ENCODE assay signal across 10 cellular contexts in the genomic region with DNA sequence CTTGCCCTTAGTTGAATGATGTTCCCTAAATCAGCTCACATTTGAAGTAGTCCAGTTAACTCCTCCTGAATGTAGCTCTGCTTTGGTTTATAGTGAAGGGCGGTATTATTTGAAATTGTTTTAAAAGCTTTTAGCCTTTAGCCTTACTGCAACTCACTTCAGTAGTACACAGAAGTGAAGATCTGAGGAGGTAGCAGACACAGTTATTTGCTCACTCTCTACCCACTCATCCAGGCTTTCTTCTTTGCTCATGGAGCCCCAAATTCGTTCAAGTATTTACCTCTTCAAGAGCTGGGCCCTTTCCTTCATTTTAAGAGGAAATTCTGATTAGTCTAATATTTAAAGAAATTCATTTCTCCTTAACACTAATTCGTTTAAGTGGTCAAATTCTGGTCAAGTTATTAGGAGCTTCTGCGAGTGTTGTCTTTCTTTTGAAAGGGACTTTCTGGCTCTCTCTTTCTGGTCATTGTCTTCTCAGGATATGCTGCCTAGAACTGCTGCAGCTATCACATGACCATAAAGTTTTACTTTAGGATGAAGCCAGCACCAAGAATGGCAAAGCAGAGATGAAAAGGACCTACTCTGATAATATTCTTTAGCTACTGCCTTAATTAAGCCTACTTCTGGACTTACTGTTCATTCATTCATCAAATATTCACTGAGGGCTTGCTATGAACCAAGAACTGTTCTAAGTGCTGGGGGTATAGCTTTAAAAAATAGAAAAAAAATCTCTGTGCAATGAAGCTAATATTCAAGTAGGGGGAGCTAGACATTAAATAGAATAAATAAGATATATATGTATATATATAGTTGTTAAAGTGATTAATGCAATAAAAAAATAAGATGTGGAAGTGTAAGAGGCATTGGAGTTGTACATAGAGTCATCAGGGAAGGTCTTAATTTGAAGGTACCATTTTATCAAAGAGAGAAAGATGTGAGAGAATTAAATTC.
DNase-seq lines count a peak whose midpoint lies in the region; ATAC-seq and TF ChIP-seq lines count a peak whose summit lies in the region.
"Had no signal": no experiment of that assay in that cellular context is flagged by ENCODE, and none has a peak within 500 bp of the region (broad histone marks: within the 10 kb centered on the region; RNA-seq: fewer than 3 reads in every experiment).

No MANE protein-coding gene starts in this region.

- no peaks in the 10 kb centered on the region for H3K79me2 ChIP-seq in fibroblast of lung (ENCODE audit: control insufficient read depth, insufficient read depth, low read length)

- H3K4me1 ChIP-seq in Peyer's patch (no peaks in the 10 kb centered on the region), fibroblast of lung (ENCODE audit: control insufficient read depth, extremely low read depth, insufficient read depth, low read length) (peaks cover 2% of the 10 kb centered on the region)

- peak overlapping the region; percentile 24 for H2AFZ ChIP-seq in fibroblast of lung (ENCODE audit: low read length)

- H3K4me3 ChIP-seq in Peyer's patch: no peak overlapping the region
- no peak overlapping the region for H3K4me3 ChIP-seq in fibroblast of lung (replicated peaks in 1 of 4; ENCODE audit: control extremely low read depth in 1 of 4, insufficient read depth in 1 of 4, low read depth in 3 of 4, low read length in 4 of 4)

- DNase-seq in AML-193 (lab: John Stamatoyannopoulos, UW) (peak; percentile 61 to 67), Peyer's patch (no peak), fibroblast of lung (ENCODE audit: low read depth in 2 of 2) (peak in 1 of 2 donors; percentile 54), iPS-NIHi11 (ENCODE audit: low spot score) (no peak), inferior parietal cortex (ENCODE audit: extremely low spot score) (no peak), NCI-H2196 treated with DMSO at 0.1 percent for 48 hours (lab: John Stamatoyannopoulos, UW; ENCODE audit: unreplicated experiment) (no peak)
- no peak for DNase-seq in activated CD8-positive, alpha-beta memory T cell treated with anti-CD3 and anti-CD28 coated beads, Interleukin-2, amount 50 U/mL, for 4 hours
- DNase-seq: activated T-cell treated with anti-CD3 and anti-CD28 coated beads, Interleukin-2, amount 50 U/mL, for 4 hours; NCI-H510A treated with DMSO at 0.1 percent for 48 hours had no signal

- H3K27ac ChIP-seq in Peyer's patch: no peak overlapping the region
- H3K27ac ChIP-seq in fibroblast of lung (ENCODE audit: insufficient read depth, low read length): no peak overlapping the region

- TF ChIP-seq POLR2A in Peyer's patch (IDR thresholded peaks at IDR 0.05): no peak

- H3K27me3 ChIP-seq in Peyer's patch (no peaks in the 10 kb centered on the region), fibroblast of lung (ENCODE audit: control insufficient read depth, insufficient read depth, low read length) (no peaks in the 10 kb centered on the region)

- no peaks in the 10 kb centered on the region for H3K9me3 ChIP-seq in Peyer's patch
- H3K9me3 ChIP-seq in fibroblast of lung (ENCODE audit: control insufficient read depth, insufficient read depth, low read depth, low read length): no peaks in the 10 kb centered on the region

- H3K9ac ChIP-seq in fibroblast of lung (ENCODE audit: insufficient read depth, low read length): no peak overlapping the region

- peak; percentile 60 for ATAC-seq in GM18909 (IDR thresholded peaks at IDR 0.05; ENCODE audit: poor library complexity, unreplicated experiment)
- ATAC-seq: activated T-cell treated with anti-CD3 and anti-CD28 coated beads, Interleukin-2, amount 50 U/mL, for 4 hours had no signal

- TF ChIP-seq CTCF in Peyer's patch (IDR thresholded peaks at IDR 0.05) (peak in 4 of 6 experiments; percentile 17 to 27 (median 21)), fibroblast of lung (conservative IDR thresholded peaks at IDR 0.05 in 1 of 2, IDR thresholded peaks at IDR 0.05 in 1 of 2; ENCODE audit: low read depth in 1 of 2, low read length in 2 of 2) (peak in 1 of 2 donors; percentile 34)

- H4K20me1 ChIP-seq in fibroblast of lung (ENCODE audit: control insufficient read depth, extremely low read depth, insufficient read depth, low read length): no peaks in the 10 kb centered on the region

- H3K36me3 ChIP-seq in Peyer's patch: no peaks in the 10 kb centered on the region
- H3K36me3 ChIP-seq in fibroblast of lung (ENCODE audit: control insufficient read depth, insufficient read depth, low read length): no peaks in the 10 kb centered on the region

- H3K4me2 ChIP-seq in fibroblast of lung (ENCODE audit: extremely low read depth, insufficient read depth, low read length): no peak overlapping the region

Comparison
In these comparisons a context has a peak if more than half of its experiments do, and no peak if none do; other contexts are left out.
1. DNase-seq: peak in AML-193 (2 of 2); none in Peyer's patch (0 of 3), iPS-NIHi11 (single experiment), inferior parietal cortex (single experiment), NCI-H2196 treated with DMSO at 0.1 percent for 48 hours (single experiment) and activated CD8-positive, alpha-beta memory T cell treated with anti-CD3 and anti-CD28 coated beads, Interleukin-2, amount 50 U/mL, for 4 hours (single experiment).